ENCODE assay signal across 16 cellular contexts in genomic region chr16:79296491-79296890, GRCh38.
"Had no signal": no experiment of that assay in that cellular context is flagged by ENCODE, and none has a peak within 500 bp of the region (broad histone marks: within the 10 kb centered on the region; RNA-seq: fewer than 3 reads in every experiment).

No MANE protein-coding gene starts in this region.

- H3K4me1 Mint-ChIP-seq: activated B cell treated with CpG ODN at 0.5 μM for 24 hours had no signal

- H3K27ac Mint-ChIP-seq: activated B cell treated with CpG ODN at 0.5 μM for 24 hours; activated CD4-positive, alpha-beta T cell treated with anti-CD3 and anti-CD28 coated beads for 36 hours; activated naive CD8-positive, alpha-beta T cell treated with anti-CD3 and anti-CD28 coated beads, Interleukin-2, amount 10 ng/mL, durations not matched to agents 7 days and 5 days; endodermal cell; nephron had no signal

- H3K9me3 Mint-ChIP-seq: activated B cell treated with CpG ODN at 0.5 μM for 24 hours, nephron had no signal

- H3K4me3 Mint-ChIP-seq: activated B cell treated with CpG ODN at 0.5 μM for 24 hours; activated CD4-positive, alpha-beta T cell treated with anti-CD3 and anti-CD28 coated beads for 36 hours; activated naive CD8-positive, alpha-beta T cell treated with anti-CD3 and anti-CD28 coated beads, Interleukin-2, amount 10 ng/mL, durations not matched to agents 7 days and 5 days; endodermal cell; nephron had no signal

- ATAC-seq: activated CD4-positive, alpha-beta T cell treated with anti-CD3 and anti-CD28 coated beads for 36 hours; gastrocnemius medialis; psoas muscle; stimulated activated naive CD8-positive, alpha-beta T cell treated with anti-CD3 and anti-CD28 coated beads, Interleukin-15, Interleukin-2, amounts not matched to agents 100 U/mL and 50 U/mL, for 24 hours had no signal

- DNase-seq: activated B cell treated with CpG ODN at 0.5 μM for 24 hours; activated CD4-positive, alpha-beta T cell treated with anti-CD3 and anti-CD28 coated beads for 36 hours; activated naive CD8-positive, alpha-beta T cell treated with anti-CD3 and anti-CD28 coated beads, Interleukin-2, amount 10 ng/mL, durations not matched to agents 7 days and 5 days; activated T-cell treated with anti-CD3 and anti-CD28 coated beads, Interleukin-2, amount 50 U/mL, for 1 hour; amniotic stem cell; colonic mucosa; endodermal cell; esophagus squamous epithelium; gastrocnemius medialis; hippocampal formation; pancreas; psoas muscle; stimulated activated CD4-positive, alpha-beta T cell treated with anti-CD3 and anti-CD28 coated beads, Interleukin-4, amount 100 ng/mL, for 24 hours; stimulated activated naive CD8-positive, alpha-beta T cell treated with anti-CD3 and anti-CD28 coated beads, Interleukin-15, Interleukin-2, amounts not matched to agents 100 U/mL and 50 U/mL, for 24 hours; upper lobe of left lung had no signal
